9 cellular contexts compared by ENCODE assay signal in the genomic region with DNA sequence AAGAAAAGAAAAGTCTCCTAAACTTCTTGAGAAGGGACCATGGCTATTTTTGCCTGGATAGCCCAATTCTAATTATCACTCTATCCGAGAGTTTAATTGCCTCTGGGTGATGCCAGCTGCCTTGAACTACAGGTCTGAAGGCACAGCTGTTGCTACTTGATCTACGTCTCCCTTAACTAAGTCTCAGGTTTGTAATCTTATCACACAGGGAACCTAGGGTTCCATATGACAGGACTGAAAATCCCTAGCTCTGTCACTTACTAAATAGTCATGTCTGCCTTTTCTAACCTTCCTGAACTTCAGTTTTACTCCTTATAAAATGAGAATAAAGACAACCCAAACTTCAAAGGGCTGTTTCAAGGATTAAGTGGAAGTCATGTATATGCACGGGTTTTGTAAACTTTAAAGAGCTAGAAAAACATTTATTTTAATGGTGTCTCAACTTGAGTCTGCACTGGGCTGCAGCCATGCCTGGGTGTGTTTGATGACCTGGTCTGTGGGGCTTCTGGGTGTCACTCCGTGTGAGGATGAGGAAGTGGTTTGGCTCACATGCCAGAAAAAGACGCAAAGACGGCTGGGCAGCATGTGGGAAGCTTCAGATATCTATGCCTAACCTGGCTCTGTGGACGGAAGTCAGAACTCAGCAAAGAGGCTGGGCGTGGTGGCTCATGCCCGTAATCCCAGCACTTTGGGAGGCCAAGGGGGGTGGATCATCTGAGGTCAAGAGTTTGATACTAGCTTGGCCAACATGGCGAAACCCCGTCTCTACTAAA.
DNase-seq lines count a peak whose midpoint lies in the region; ATAC-seq, FAIRE-seq and TF ChIP-seq lines count a peak whose summit lies in the region.
"Had no signal": no experiment of that assay in that cellular context is flagged by ENCODE, and none has a peak within 500 bp of the region (broad histone marks: within the 10 kb centered on the region; RNA-seq: fewer than 3 reads in every experiment).

No MANE protein-coding gene starts in this region.

- peaks cover 2% of the 10 kb centered on the region for H3K36me3 Mint-ChIP-seq in activated naive CD8-positive, alpha-beta T cell
- no peaks in the 10 kb centered on the region for H3K36me3 Mint-ChIP-seq in naive B cell
- H3K36me3 Mint-ChIP-seq: IgD-negative memory B cell had no signal

- no peaks in the 10 kb centered on the region for H3K36me3 ChIP-seq in HAP-1 (replicated peaks)

- H3K27ac Mint-ChIP-seq in activated naive CD8-positive, alpha-beta T cell = no peak overlapping the region
- peak overlapping the region; percentile 6 to 82 (median 50) for H3K27ac Mint-ChIP-seq in naive B cell

- H3K27me3 Mint-ChIP-seq in activated naive CD8-positive, alpha-beta T cell = no peaks in the 10 kb centered on the region
- H3K27me3 Mint-ChIP-seq in naive B cell = peaks cover 0 to 4% (median 0%) of the 10 kb centered on the region in 3 donors

- peak; percentile 79 for DNase-seq in GM12865 (ENCODE audit: low read depth)
- peak; percentile 73 for DNase-seq in M059J (ENCODE audit: low read depth)
- DNase-seq in naive B cell = peak; percentile 40
- no peak for DNase-seq in dermis blood vessel endothelial cell
- no peak for DNase-seq in HAP-1 (ENCODE audit: low spot score in 2 of 2)
- DNase-seq in HTR-8/SVneo (ENCODE audit: insufficient read length, low spot score) = no peak

- no peaks in the 10 kb centered on the region for H3K4me1 ChIP-seq in HAP-1

- no peak for TF ChIP-seq CTCF in GM12865 (IDR thresholded peaks at IDR 0.05; ENCODE audit: insufficient read depth, low read depth, low read length, missing control alignments)

- no peak for FAIRE-seq in HTR-8/SVneo (lab: Jason Lieb, UNC)

- no peaks in the 10 kb centered on the region for H3K9me3 ChIP-seq in HAP-1

- H3K4me1 Mint-ChIP-seq in activated naive CD8-positive, alpha-beta T cell (ENCODE audit: low read depth) = peaks cover 37% of the 10 kb centered on the region
- H3K4me1 Mint-ChIP-seq in naive B cell = peaks cover 24 to 29% (median 27%) of the 10 kb centered on the region in 3 donors

- peak; percentile 74 for ATAC-seq in GM21576 (IDR thresholded peaks at IDR 0.05; ENCODE audit: unreplicated experiment)
- peak; percentile 88 to 94 for ATAC-seq in naive B cell (ENCODE audit: low read depth in 2 of 2)

- no peak overlapping the region for H3K4me3 ChIP-seq in GM12865 (ENCODE audit: low read depth, low read length)
- no peak overlapping the region for H3K4me3 ChIP-seq in HAP-1

- in situ Hi-C loops in HAP-1 (cut with MboI; ENCODE audit: low sequenced_read_pairs) = no loop called here

- no peaks in the 10 kb centered on the region for H3K27me3 ChIP-seq in HAP-1 (ENCODE audit: low read depth)

- H3K4me3 Mint-ChIP-seq in activated naive CD8-positive, alpha-beta T cell = peak overlapping the region; percentile 66
- H3K4me3 Mint-ChIP-seq in naive B cell = peak overlapping the region in 6 of 8 donors; percentile 15 to 80 (median 47)

- H3K9me3 Mint-ChIP-seq in activated naive CD8-positive, alpha-beta T cell (ENCODE audit: low read depth) = no peaks in the 10 kb centered on the region
- H3K9me3 Mint-ChIP-seq in naive B cell = peaks cover 0 to 2% (median 0%) of the 10 kb centered on the region in 7 donors

Comparison
In these comparisons a context has a peak if more than half of its experiments do, and no peak if none do; other contexts are left out.
1. DNase-seq: peak in GM12865 (single experiment), M059J (single experiment) and naive B cell (single experiment); none in dermis blood vessel endothelial cell (single experiment), HAP-1 (0 of 2) and HTR-8/SVneo (single experiment).